In the genomic region with DNA sequence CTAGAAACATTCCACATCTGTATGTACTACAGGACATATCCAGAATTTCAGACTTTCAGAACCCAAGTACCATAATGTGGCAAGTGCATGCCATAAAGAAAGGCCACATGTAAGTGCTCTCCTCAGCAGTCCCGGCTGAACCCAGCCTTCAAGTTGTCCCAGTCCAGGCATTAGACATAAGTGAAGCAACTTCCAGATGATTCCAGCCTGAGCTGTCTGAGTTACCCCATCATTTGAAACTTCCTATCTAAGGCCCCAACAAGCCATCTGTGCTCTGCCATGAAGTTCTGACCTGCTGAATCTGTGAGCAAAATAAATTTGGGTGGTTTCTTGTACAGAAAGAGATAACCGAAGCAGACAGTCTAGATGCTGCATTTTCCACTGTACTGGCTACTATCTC, we compare ENCODE assay signal across 1 cellular context.
TF ChIP-seq lines count a peak whose summit lies in the region.

No MANE protein-coding gene starts in this region.

TF ChIP-seq in GM23338, 12 proteins besides CTCF, POLR2A, EP300 and RAD21:
- no peak for TF ChIP-seq ZNF462 (CRISPR knock-in tag; IDR thresholded peaks at IDR 0.05)
- no peak for TF ChIP-seq STAT1 (IDR thresholded peaks at IDR 0.05; ENCODE audit: unreplicated experiment)
- TF ChIP-seq, protein P1, sequence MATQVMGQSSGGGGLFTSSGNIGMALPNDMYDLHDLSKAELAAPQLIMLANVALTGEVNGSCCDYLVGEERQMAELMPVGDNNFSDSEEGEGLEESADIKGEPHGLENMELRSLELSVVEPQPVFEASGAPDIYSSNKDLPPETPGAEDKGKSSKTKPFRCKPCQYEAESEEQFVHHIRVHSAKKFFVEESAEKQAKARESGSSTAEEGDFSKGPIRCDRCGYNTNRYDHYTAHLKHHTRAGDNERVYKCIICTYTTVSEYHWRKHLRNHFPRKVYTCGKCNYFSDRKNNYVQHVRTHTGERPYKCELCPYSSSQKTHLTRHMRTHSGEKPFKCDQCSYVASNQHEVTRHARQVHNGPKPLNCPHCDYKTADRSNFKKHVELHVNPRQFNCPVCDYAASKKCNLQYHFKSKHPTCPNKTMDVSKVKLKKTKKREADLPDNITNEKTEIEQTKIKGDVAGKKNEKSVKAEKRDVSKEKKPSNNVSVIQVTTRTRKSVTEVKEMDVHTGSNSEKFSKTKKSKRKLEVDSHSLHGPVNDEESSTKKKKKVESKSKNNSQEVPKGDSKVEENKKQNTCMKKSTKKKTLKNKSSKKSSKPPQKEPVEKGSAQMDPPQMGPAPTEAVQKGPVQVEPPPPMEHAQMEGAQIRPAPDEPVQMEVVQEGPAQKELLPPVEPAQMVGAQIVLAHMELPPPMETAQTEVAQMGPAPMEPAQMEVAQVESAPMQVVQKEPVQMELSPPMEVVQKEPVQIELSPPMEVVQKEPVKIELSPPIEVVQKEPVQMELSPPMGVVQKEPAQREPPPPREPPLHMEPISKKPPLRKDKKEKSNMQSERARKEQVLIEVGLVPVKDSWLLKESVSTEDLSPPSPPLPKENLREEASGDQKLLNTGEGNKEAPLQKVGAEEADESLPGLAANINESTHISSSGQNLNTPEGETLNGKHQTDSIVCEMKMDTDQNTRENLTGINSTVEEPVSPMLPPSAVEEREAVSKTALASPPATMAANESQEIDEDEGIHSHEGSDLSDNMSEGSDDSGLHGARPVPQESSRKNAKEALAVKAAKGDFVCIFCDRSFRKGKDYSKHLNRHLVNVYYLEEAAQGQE (IDR thresholded peaks at IDR 0.05; ENCODE audit: unreplicated experiment), result no peak
- TF ChIP-seq ETS1 (IDR thresholded peaks at IDR 0.05), result no peak
- no peak for TF ChIP-seq POLR2AphosphoS5 (IDR thresholded peaks at IDR 0.05; ENCODE audit: low read depth)
- TF ChIP-seq EZH2phosphoT487 (IDR thresholded peaks at IDR 0.05; ENCODE audit: unreplicated experiment), result no peak
- TF ChIP-seq JUNB (IDR thresholded peaks at IDR 0.05; ENCODE audit: unreplicated experiment), result no peak
- no peak for TF ChIP-seq ZNF331 (CRISPR knock-in tag; IDR thresholded peaks at IDR 0.05; ENCODE audit: low read depth)
- no peak for TF ChIP-seq EZH2 (IDR thresholded peaks at IDR 0.05; ENCODE audit: low read depth, unreplicated experiment)
- TF ChIP-seq NANOG (IDR thresholded peaks at IDR 0.05; ENCODE audit: borderline replicate concordance), result no peak
- no peak for TF ChIP-seq ZNF114 (CRISPR knock-in tag; IDR thresholded peaks at IDR 0.05)
- no peak for TF ChIP-seq CREB1 (CRISPR knock-in tag; IDR thresholded peaks at IDR 0.05; ENCODE audit: low read depth)
